ENCODE assay signal across 8 cellular contexts in the genomic region with DNA sequence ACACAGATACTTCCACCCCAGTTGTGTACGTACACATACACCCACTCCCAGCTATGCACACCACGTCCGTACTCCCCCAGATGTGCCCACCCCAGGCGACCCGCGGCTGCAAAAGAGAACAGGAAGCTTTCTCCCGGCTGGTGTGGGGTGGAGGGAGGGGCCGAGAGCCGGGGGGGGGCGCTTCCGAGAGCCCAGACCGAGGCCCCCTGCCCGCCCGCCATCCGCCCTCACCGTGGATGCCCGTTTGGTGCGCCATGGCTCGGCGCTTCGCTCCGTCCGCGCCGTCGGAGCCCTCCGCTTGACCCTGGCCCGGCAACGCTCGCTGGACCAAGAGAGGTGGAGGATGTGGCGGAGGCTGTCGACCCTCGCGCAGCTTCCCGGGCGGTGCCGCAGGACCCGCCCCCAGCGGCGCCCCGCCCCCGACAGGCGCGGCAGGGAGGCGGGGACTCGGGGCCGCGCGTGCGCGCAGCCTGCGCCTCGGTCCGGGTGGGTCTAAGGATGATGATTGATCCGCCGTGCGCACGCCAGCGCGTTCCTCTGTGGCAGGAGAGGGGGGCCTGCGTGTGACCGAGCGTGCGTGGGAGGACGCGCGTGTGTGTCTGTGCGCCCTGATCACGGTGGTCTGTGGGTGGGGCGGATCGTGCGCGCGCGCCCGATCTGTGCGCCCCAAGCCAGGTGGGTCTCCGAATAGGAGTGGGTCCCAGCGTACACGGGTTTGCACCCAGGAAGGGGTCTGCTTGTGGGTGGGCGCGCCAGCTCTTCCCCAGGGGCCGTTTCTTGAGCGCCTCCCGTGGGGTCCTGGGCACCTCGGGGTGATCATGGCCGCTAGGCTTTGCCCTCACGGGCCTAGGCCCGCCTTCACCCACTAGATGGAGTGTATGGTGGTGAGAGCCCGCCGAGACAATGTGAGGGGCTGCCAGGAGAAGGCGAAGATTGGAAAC. TPM values are rescaled to one million over a fixed set of nuclear protein-coding genes. Genes with fewer than 3 reads are reported as not detected.
DNase-seq lines count a peak whose midpoint lies in the region; ATAC-seq, FAIRE-seq and TF ChIP-seq lines count a peak whose summit lies in the region.

TWF2 (minus strand) TSS at position 398 of the 941 bp plus-strand sequence; CDS start at position 256, 142 bp downstream.

- peaks cover 43% of the 10 kb centered on the region for H3K4me1 Mint-ChIP-seq in WTC11

- H3K36me3 Mint-ChIP-seq in WTC11: no peaks in the 10 kb centered on the region

- no peaks in the 10 kb centered on the region for H3K9me3 ChIP-seq in spleen

- peak within 1 kb of the TSS; percentile 89 for H3K27ac Mint-ChIP-seq in WTC11

- H3K4me3 ChIP-seq in bronchial epithelial cell (ENCODE audit: low read depth, low read length) (peak within 1 kb of the TSS; percentile 94), spleen (peak within 1 kb of the TSS; percentile 90 to 98 (median 94))

- intact Hi-C loops in spleen (cut with DNase I; ENCODE audit: low total_unique reads): loop anchor here (5.0 kb wide), 1 partner anchor 38 kb away; the partner anchor contains the start of gene WDR82

- peaks cover 26 to 87% (median 67%) of the 10 kb centered on the region in 6 donors for H3K4me1 ChIP-seq in spleen

- no peak for FAIRE-seq in bronchial epithelial cell (lab: Jason Lieb, UNC)

- no peak for TF ChIP-seq CTCF in WTC11 (IDR thresholded peaks at IDR 0.05)
- TF ChIP-seq CTCF in bronchial epithelial cell (IDR thresholded peaks at IDR 0.05; ENCODE audit: insufficient read depth, low read length, severe bottlenecking): peak; percentile 52
- peak in 10 of 11 experiments; percentile 31 to 77 (median 60) for TF ChIP-seq CTCF in spleen (IDR thresholded peaks at IDR 0.05 in 8 of 11, conservative IDR thresholded peaks at IDR 0.05 in 3 of 11)

- DNase-seq in DMS153 (lab: John Stamatoyannopoulos, UW): peak; percentile 4
- no peak for DNase-seq in DMS153 treated with DMSO at 0.1 percent for 48 hours (lab: John Stamatoyannopoulos, UW; ENCODE audit: unreplicated experiment)
- DNase-seq in NCI-H1930 (lab: John Stamatoyannopoulos, UW): peak; percentile 49 to 71
- DNase-seq in WTC11 (ENCODE audit: low spot score): peak; percentile 77
- peak; percentile 52 for DNase-seq in bronchial epithelial cell (ENCODE audit: low read depth)
- DNase-seq in inferior parietal cortex (ENCODE audit: extremely low spot score): peak; percentile 72
- peak; percentile 95 for DNase-seq in spleen

- H3K27me3 Mint-ChIP-seq in WTC11 (ENCODE audit: low read depth): peaks cover 16% of the 10 kb centered on the region

- no peak for TF ChIP-seq POLR2A in spleen (IDR thresholded peaks at IDR 0.05)

- ATAC-seq in HG02642 (IDR thresholded peaks at IDR 0.05; ENCODE audit: poor library complexity, unreplicated experiment) (peak; percentile 77), WTC11 (peak; percentile 74)

- H3K36me3 ChIP-seq in bronchial epithelial cell (ENCODE audit: control insufficient read depth, insufficient read depth, low read length) (peaks cover 11% of the 10 kb centered on the region), spleen (peaks cover 0 to 19% (median 8%) of the 10 kb centered on the region in 6 donors)

- peak within 1 kb of the TSS; percentile 71 to 98 (median 94) for H3K27ac ChIP-seq in spleen

- 0 to 1% (median 1%) methylated on average over 32 to 92 of the region's 92 CpGs for WGBS in spleen, 5 donors

- H3K4me3 Mint-ChIP-seq in WTC11: peak within 1 kb of the TSS; percentile 95

- H3K9me3 Mint-ChIP-seq in WTC11: no peaks in the 10 kb centered on the region

- CTCF ChIA-PET in WTC11 (lab: Charles Lee): interaction anchor here (0.6 to 9.1 kb wide), 14 partner anchors 8 to 265 kb away, joined by 3 to 222 read pairs (median 6); partner anchors contain the start of genes ABHD14B, DUSP7, POC1A and TLR9

- no peaks in the 10 kb centered on the region for H3K27me3 ChIP-seq in bronchial epithelial cell (ENCODE audit: control insufficient read depth, insufficient read depth, low read length)
- H3K27me3 ChIP-seq in spleen (replicated peaks in 1 of 7): no peaks in the 10 kb centered on the region

- POLR2A ChIA-PET in WTC11 (lab: Charles Lee): interaction anchor here (0.6 to 2.8 kb wide), 6 partner anchors 9 to 477 kb away, joined by 3 to 19 read pairs (median 3); partner anchors contain the start of genes GLYCTK, RPL29 and WDR82

TF ChIP-seq in WTC11, 78 proteins besides CTCF, POLR2A, EP300 and RAD21 (continues in another document):
- TF ChIP-seq ZSCAN18 (CRISPR knock-in tag; IDR thresholded peaks at IDR 0.05): no peak
- no peak for TF ChIP-seq OVOL2 (CRISPR knock-in tag; IDR thresholded peaks at IDR 0.05; ENCODE audit: borderline replicate concordance)
- no peak for TF ChIP-seq NFATC4 (CRISPR knock-in tag; IDR thresholded peaks at IDR 0.05)
- 0 out of 2 replicates have a peak, but pooled peaks have one; percentile 34 for TF ChIP-seq ZNF219 (CRISPR knock-in tag; IDR thresholded peaks at IDR 0.05; ENCODE audit: borderline replicate concordance)
- no peak; the same call in 1 of the 2 replicates for TF ChIP-seq GABPB1 (CRISPR knock-in tag; IDR thresholded peaks at IDR 0.05)
- TF ChIP-seq TEAD4 (CRISPR knock-in tag; IDR thresholded peaks at IDR 0.05): no peak
- TF ChIP-seq ZNF281 (CRISPR knock-in tag; IDR thresholded peaks at IDR 0.05): 0 out of 2 replicates have a peak, but pooled peaks have one; percentile 40
- peak; percentile 62; the same call in 1 of the 2 replicates for TF ChIP-seq ESRRA (CRISPR knock-in tag; IDR thresholded peaks at IDR 0.05; ENCODE audit: borderline replicate concordance)
- 0 out of 2 replicates have a peak, but pooled peaks have one; percentile 39 for TF ChIP-seq ZNF416 (CRISPR knock-in tag; IDR thresholded peaks at IDR 0.05)
- peak; percentile 82 for TF ChIP-seq FOXP1 (CRISPR knock-in tag; IDR thresholded peaks at IDR 0.05; ENCODE audit: borderline replicate concordance)
- no peak for TF ChIP-seq STAT6 (CRISPR knock-in tag; conservative IDR thresholded peaks at IDR 0.05; ENCODE audit: low read depth)

RNA-seq across cellular contexts. Expression of gene TWF2, which starts in this region (rescaled TPM):
- 60.8 to 71.1 TPM (median 66.3 TPM) in 3 replicates for total RNA-seq in WTC11 (2021)
- total RNA-seq in bronchial epithelial cell: 47.6 and 57.7 TPM in 2 replicates
- total RNA-seq in spleen: 100 to 1,000 TPM in 1 of 7 donors, 10 to 100 TPM in 6; 57.5 to 109 (median 68.2) TPM
- 10 to 100 TPM; 47.3 to 71.4 (median 59.8) TPM for polyA plus RNA-seq in spleen
